ENCODE assay signal across 12 cellular contexts in the genomic region with DNA sequence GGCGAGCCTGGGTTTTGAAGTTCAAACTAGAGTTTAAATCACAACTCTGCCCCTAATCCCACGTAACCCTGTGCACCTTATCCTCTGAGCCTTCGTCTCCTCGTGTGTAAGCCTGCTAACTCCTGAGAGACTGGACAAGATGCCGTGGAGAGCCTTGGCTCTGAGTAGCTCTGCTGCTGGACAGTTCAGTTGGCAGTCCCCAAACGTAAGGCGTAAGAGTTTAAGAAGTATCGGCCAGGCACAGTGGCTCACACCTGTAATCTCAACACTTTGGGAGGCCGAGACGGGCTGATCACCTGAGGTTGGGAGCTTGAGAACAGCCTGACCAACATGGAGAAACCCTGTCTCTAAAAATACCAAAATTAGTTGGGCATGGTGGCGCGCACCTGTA. TPM values are rescaled to one million over a fixed set of nuclear protein-coding genes. Genes with fewer than 3 reads are reported as not detected.
DNase-seq lines count a peak whose midpoint lies in the region; ATAC-seq and TF ChIP-seq lines count a peak whose summit lies in the region.
"Had no signal": no experiment of that assay in that cellular context is flagged by ENCODE, and none has a peak within 500 bp of the region (broad histone marks: within the 10 kb centered on the region; RNA-seq: fewer than 3 reads in every experiment).

No MANE protein-coding gene starts in this region.

- peaks cover 50% of the 10 kb centered on the region for H3K36me3 Mint-ChIP-seq in activated T-helper 2 cell treated with anti-CD3 and anti-CD28 coated beads, Interferon-gamma antibody, Interleukin-2, Interleukin-4, amounts not matched to agents 10 μg/mL and 5 μg/mL and 100 μg/mL, durations not matched to agents 14 hours and 24 hours and 36 hours (ENCODE audit: low read depth)
- H3K36me3 Mint-ChIP-seq in naive thymus-derived CD4-positive, alpha-beta T cell = peaks cover 0 to 22% (median 11%) of the 10 kb centered on the region in 5 donors
- peaks cover 29 to 45% of the 10 kb centered on the region in 2 donors for H3K36me3 Mint-ChIP-seq in CD14-positive monocyte

- no peak overlapping the region; a peak in 1 of 4 replicates for H3K4me3 ChIP-seq in DND-41 (ENCODE audit: low read depth in 1 of 2, low read length in 2 of 2)
- no peak overlapping the region for H3K4me3 ChIP-seq in HUES48 (ENCODE audit: low read depth, low read length)
- no peak overlapping the region for H3K4me3 ChIP-seq in naive thymus-derived CD4-positive, alpha-beta T cell (ENCODE audit: low read length)

- intact Hi-C loops in activated T-helper 2 cell treated with anti-CD3 and anti-CD28 coated beads, Interferon-gamma antibody, Interleukin-2, Interleukin-4, amounts not matched to agents 10 μg/mL and 5 μg/mL and 100 μg/mL, durations not matched to agents 14 hours and 24 hours and 36 hours (cut with micrococcal nuclease) = no loop called here
- intact Hi-C loops in naive thymus-derived CD4-positive, alpha-beta T cell (cut with micrococcal nuclease) = loop anchor here (2.0 to 5.0 kb wide), 3 partner anchors 38 to 160 kb away; partner anchors contain the start of gene RABAC1 (in 1 of the 2)
- intact Hi-C loops in CD14-positive monocyte (cut with micrococcal nuclease) = loop anchor here in 1 of 2 donors (5.0 kb wide), 1 partner anchor 80 kb away; no protein-coding TSS in a partner anchor

- H3K79me2 ChIP-seq in DND-41 (ENCODE audit: insufficient read depth, low read length) = peaks cover 34% of the 10 kb centered on the region
- H3K79me2 ChIP-seq: parathyroid adenoma had no signal

- peak overlapping the region; percentile 69 for H3K27ac Mint-ChIP-seq in activated T-helper 2 cell treated with anti-CD3 and anti-CD28 coated beads, Interferon-gamma antibody, Interleukin-2, Interleukin-4, amounts not matched to agents 10 μg/mL and 5 μg/mL and 100 μg/mL, durations not matched to agents 14 hours and 24 hours and 36 hours
- peak overlapping the region; percentile 91 to 99 (median 97) for H3K27ac Mint-ChIP-seq in naive thymus-derived CD4-positive, alpha-beta T cell
- H3K27ac Mint-ChIP-seq in CD14-positive monocyte = peak overlapping the region in 3 of 7 donors; percentile 23 to 91 (median 32)

- H3K4me3 Mint-ChIP-seq in activated T-helper 2 cell treated with anti-CD3 and anti-CD28 coated beads, Interferon-gamma antibody, Interleukin-2, Interleukin-4, amounts not matched to agents 10 μg/mL and 5 μg/mL and 100 μg/mL, durations not matched to agents 14 hours and 24 hours and 36 hours (ENCODE audit: low read depth) = peak overlapping the region; percentile 2
- peak overlapping the region in 8 of 10 donors; percentile 7 to 93 (median 62) for H3K4me3 Mint-ChIP-seq in naive thymus-derived CD4-positive, alpha-beta T cell
- no peak overlapping the region for H3K4me3 Mint-ChIP-seq in CD14-positive monocyte

- DNase-seq in DND-41 = no peak
- no peak for DNase-seq in activated T-helper 2 cell treated with anti-CD3 and anti-CD28 coated beads, Interferon-gamma antibody, Interleukin-2, Interleukin-4, amounts not matched to agents 10 μg/mL and 5 μg/mL and 100 μg/mL, durations not matched to agents 14 hours and 24 hours and 36 hours (ENCODE audit: low spot score)
- no peak for DNase-seq in naive thymus-derived CD4-positive, alpha-beta T cell
- no peak for DNase-seq in CD14-positive monocyte (ENCODE audit: low spot score)
- DNase-seq in NCI-H1092 treated with DMSO at 0.1 percent for 48 hours (lab: John Stamatoyannopoulos, UW) = no peak

- no peaks in the 10 kb centered on the region for H3K27me3 ChIP-seq in DND-41 (ENCODE audit: insufficient read depth, low read length, poor library complexity)
- peaks cover 3% of the 10 kb centered on the region; the same call in 1 of the 2 replicates for H3K27me3 ChIP-seq in HUES48 (ENCODE audit: control insufficient read depth, insufficient read depth, low read length)
- H3K27me3 ChIP-seq in naive thymus-derived CD4-positive, alpha-beta T cell (ENCODE audit: control insufficient read depth in 2 of 2, insufficient read depth in 2 of 2, low read length in 2 of 2) = no peaks in the 10 kb centered on the region

- H3K9ac ChIP-seq in DND-41 (ENCODE audit: low read depth, low read length) (peak overlapping the region; percentile 48), HUES48 (ENCODE audit: low read depth, low read length) (no peak overlapping the region)
- H3K9ac ChIP-seq: parathyroid adenoma had no signal

- no peaks in the 10 kb centered on the region for H3K9me3 Mint-ChIP-seq in activated T-helper 2 cell treated with anti-CD3 and anti-CD28 coated beads, Interferon-gamma antibody, Interleukin-2, Interleukin-4, amounts not matched to agents 10 μg/mL and 5 μg/mL and 100 μg/mL, durations not matched to agents 14 hours and 24 hours and 36 hours
- no peaks in the 10 kb centered on the region for H3K9me3 Mint-ChIP-seq in naive thymus-derived CD4-positive, alpha-beta T cell
- H3K9me3 Mint-ChIP-seq in CD14-positive monocyte = peaks cover 0 to 4% (median 0%) of the 10 kb centered on the region in 7 donors

- TF ChIP-seq CTCF in DND-41 (IDR thresholded peaks at IDR 0.05; ENCODE audit: borderline replicate concordance, extremely low read depth, low read length, poor library complexity, severe bottlenecking) = no peak
- no peak for TF ChIP-seq CTCF in CD14-positive monocyte (IDR thresholded peaks at IDR 0.05)

- H3K4me1 ChIP-seq in DND-41 (ENCODE audit: insufficient read depth, low read length) (peaks cover 99% of the 10 kb centered on the region), HUES48 (ENCODE audit: control insufficient read depth, insufficient read depth, low read length) (no peaks in the 10 kb centered on the region; the same call in 1 of the 2 replicates)
- H3K4me1 ChIP-seq in naive thymus-derived CD4-positive, alpha-beta T cell (ENCODE audit: control insufficient read depth in 2 of 2, insufficient read depth in 2 of 2, low read length in 2 of 2) = peaks cover 75 to 89% of the 10 kb centered on the region in 2 donors

- no peaks in the 10 kb centered on the region for H3K27me3 Mint-ChIP-seq in activated T-helper 2 cell treated with anti-CD3 and anti-CD28 coated beads, Interferon-gamma antibody, Interleukin-2, Interleukin-4, amounts not matched to agents 10 μg/mL and 5 μg/mL and 100 μg/mL, durations not matched to agents 14 hours and 24 hours and 36 hours (ENCODE audit: low read depth)
- no peaks in the 10 kb centered on the region for H3K27me3 Mint-ChIP-seq in naive thymus-derived CD4-positive, alpha-beta T cell
- peaks cover 0 to 4% (median 0%) of the 10 kb centered on the region in 3 donors for H3K27me3 Mint-ChIP-seq in CD14-positive monocyte (ENCODE audit: low read depth in 3 of 3)

- H3K9me3 ChIP-seq in DND-41 (ENCODE audit: insufficient read depth, low read length, severe bottlenecking) = no peaks in the 10 kb centered on the region
- H3K9me3 ChIP-seq in HUES48 (ENCODE audit: control insufficient read depth, insufficient read depth, low read length) = no peaks in the 10 kb centered on the region
- H3K9me3 ChIP-seq in naive thymus-derived CD4-positive, alpha-beta T cell (ENCODE audit: control insufficient read depth in 2 of 3, low read length in 3 of 3) = no peaks in the 10 kb centered on the region

- ATAC-seq in DND-41 (ENCODE audit: insufficient read depth, low read depth) = no peak
- no peak for ATAC-seq in naive thymus-derived CD4-positive, alpha-beta T cell
- no peak for ATAC-seq in HG02571 (IDR thresholded peaks at IDR 0.05; ENCODE audit: unreplicated experiment)
- ATAC-seq in HG03280 (IDR thresholded peaks at IDR 0.05; ENCODE audit: unreplicated experiment) = no peak

- H3K36me3 ChIP-seq in DND-41 (ENCODE audit: insufficient read depth, low read length) (peaks cover 58% of the 10 kb centered on the region), HUES48 (ENCODE audit: control insufficient read depth, insufficient read depth, low read length) (peaks cover 45% of the 10 kb centered on the region)
- peaks cover 0 to 28% (median 10%) of the 10 kb centered on the region in 3 experiments for H3K36me3 ChIP-seq in naive thymus-derived CD4-positive, alpha-beta T cell (ENCODE audit: control insufficient read depth in 2 of 3, insufficient read depth in 3 of 3, low read length in 3 of 3)

- peaks cover 43% of the 10 kb centered on the region for H4K20me1 ChIP-seq in DND-41 (ENCODE audit: insufficient read depth, low read length)

- H3K4me2 ChIP-seq in DND-41 (ENCODE audit: insufficient read depth, low read length) = 0 out of 2 replicates have a peak overlapping the region, but pooled peaks have one; percentile 39

- no peak overlapping the region for H2AFZ ChIP-seq in DND-41 (ENCODE audit: low read depth, low read length)
- H2AFZ ChIP-seq: parathyroid adenoma had no signal

- POLR2A ChIA-PET in naive thymus-derived CD4-positive, alpha-beta T cell (lab: Charles Lee) = interaction anchor here (0.6 to 11.3 kb wide), 20 partner anchors 8 to 1899 kb away, joined by 3 to 565 read pairs (median 6); partner anchors contain the start of genes ARHGEF1, ERFL, RABAC1 and RPS19

- CTCF ChIA-PET in naive thymus-derived CD4-positive, alpha-beta T cell (lab: Charles Lee) = interaction anchor here (1.1 to 8.7 kb wide), 14 partner anchors 9 to 86 kb away, joined by 3 to 151 read pairs (median 8); partner anchors contain the start of gene RPS19

- H3K27ac ChIP-seq in DND-41 (ENCODE audit: low read length) (peak overlapping the region; percentile 98), HUES48 (ENCODE audit: low read depth, low read length) (peak overlapping the region; percentile 79)
- H3K27ac ChIP-seq in naive thymus-derived CD4-positive, alpha-beta T cell (ENCODE audit: low read depth, low read length) = peak overlapping the region; percentile 74
- H3K27ac ChIP-seq: parathyroid adenoma had no signal

- H3K4me1 Mint-ChIP-seq in activated T-helper 2 cell treated with anti-CD3 and anti-CD28 coated beads, Interferon-gamma antibody, Interleukin-2, Interleukin-4, amounts not matched to agents 10 μg/mL and 5 μg/mL and 100 μg/mL, durations not matched to agents 14 hours and 24 hours and 36 hours (ENCODE audit: low read depth) = peaks cover 65% of the 10 kb centered on the region
- H3K4me1 Mint-ChIP-seq in naive thymus-derived CD4-positive, alpha-beta T cell = peaks cover 44 to 92% (median 78%) of the 10 kb centered on the region in 7 donors
- peaks cover 78% of the 10 kb centered on the region for H3K4me1 Mint-ChIP-seq in CD14-positive monocyte

RNA-seq across cellular contexts. Expression of gene CD79A, which starts 4.7 kb away (rescaled TPM):
- total RNA-seq in activated T-helper 2 cell treated with anti-CD3 and anti-CD28 coated beads, Interferon-gamma antibody, Interleukin-2, Interleukin-4, amounts not matched to agents 10 μg/mL and 5 μg/mL and 100 μg/mL, durations not matched to agents 14 hours and 24 hours and 36 hours = 0.67 and 0.84 TPM in 2 replicates
- 10 to 100 TPM in 1 of 5 experiments, 1 to 10 TPM in 4; 2.6 to 27.9 (median 2.8) TPM for total RNA-seq in naive thymus-derived CD4-positive, alpha-beta T cell
- 10 to 100 TPM in 1 of 2 donors, 1 to 10 TPM in 1; 9.6 to 16.8 TPM for polyA plus RNA-seq in naive thymus-derived CD4-positive, alpha-beta T cell
- polyA plus RNA-seq in CD14-positive monocyte = 1 to 10 TPM; 2.1 to 2.7 TPM
- total RNA-seq: RPMI7951 had no signal

RNA-seq across cellular contexts. Expression of gene ARHGEF1, which starts 10.6 kb away (rescaled TPM):
- 340 and 353 TPM in 2 replicates for total RNA-seq in activated T-helper 2 cell treated with anti-CD3 and anti-CD28 coated beads, Interferon-gamma antibody, Interleukin-2, Interleukin-4, amounts not matched to agents 10 μg/mL and 5 μg/mL and 100 μg/mL, durations not matched to agents 14 hours and 24 hours and 36 hours
- total RNA-seq in naive thymus-derived CD4-positive, alpha-beta T cell = 1,000 to 10,000 TPM in 4 of 5 experiments, 100 to 1,000 TPM in 1; 662 to 1,236 (median 1,141) TPM
- 100 to 1,000 TPM; 184 to 367 TPM for polyA plus RNA-seq in naive thymus-derived CD4-positive, alpha-beta T cell
- polyA plus RNA-seq in CD14-positive monocyte = 10 to 100 TPM; 82.8 to 95.5 TPM

RNA-seq across cellular contexts. Expression of gene RPS19, which starts 12.3 kb away (rescaled TPM):
- 2,928 and 2,943 TPM in 2 replicates for total RNA-seq in activated T-helper 2 cell treated with anti-CD3 and anti-CD28 coated beads, Interferon-gamma antibody, Interleukin-2, Interleukin-4, amounts not matched to agents 10 μg/mL and 5 μg/mL and 100 μg/mL, durations not matched to agents 14 hours and 24 hours and 36 hours
- total RNA-seq in naive thymus-derived CD4-positive, alpha-beta T cell = 1,000 to 10,000 TPM; 2,739 to 3,712 (median 3,396) TPM
- 1,000 to 10,000 TPM; 6,645 to 7,822 TPM for polyA plus RNA-seq in naive thymus-derived CD4-positive, alpha-beta T cell
- polyA plus RNA-seq in CD14-positive monocyte = 1,000 to 10,000 TPM; 1,234 to 1,424 TPM

RNA-seq across cellular contexts. Expression of gene DMRTC2, which starts 27.5 kb away (rescaled TPM):
- not detected in 2 replicates for total RNA-seq in activated T-helper 2 cell treated with anti-CD3 and anti-CD28 coated beads, Interferon-gamma antibody, Interleukin-2, Interleukin-4, amounts not matched to agents 10 μg/mL and 5 μg/mL and 100 μg/mL, durations not matched to agents 14 hours and 24 hours and 36 hours
- under 1 TPM in 1 of 5 experiments, not detected in 4; 0.12 TPM for total RNA-seq in naive thymus-derived CD4-positive, alpha-beta T cell
- polyA plus RNA-seq in naive thymus-derived CD4-positive, alpha-beta T cell = not detected
- polyA plus RNA-seq in CD14-positive monocyte = not detected
- total RNA-seq: activated CD8-positive, alpha-beta memory T cell treated with anti-CD3 and anti-CD28 coated beads for 36 hours; dermis microvascular lymphatic vessel endothelial cell; RPMI7951 had no signal

RNA-seq across cellular contexts. Expression of gene LYPD4, which starts 27.9 kb away (rescaled TPM):
- not detected in 2 replicates for total RNA-seq in activated T-helper 2 cell treated with anti-CD3 and anti-CD28 coated beads, Interferon-gamma antibody, Interleukin-2, Interleukin-4, amounts not matched to agents 10 μg/mL and 5 μg/mL and 100 μg/mL, durations not matched to agents 14 hours and 24 hours and 36 hours
- not detected for total RNA-seq in naive thymus-derived CD4-positive, alpha-beta T cell
- not detected for polyA plus RNA-seq in naive thymus-derived CD4-positive, alpha-beta T cell
- polyA plus RNA-seq in CD14-positive monocyte = not detected
- total RNA-seq: activated CD8-positive, alpha-beta memory T cell treated with anti-CD3 and anti-CD28 coated beads for 36 hours; dermis microvascular lymphatic vessel endothelial cell; RPMI7951 had no signal

Comparison
In these comparisons a context has a peak if more than half of its experiments do, and no peak if none do; other contexts are left out.
1. H3K4me3 Mint-ChIP-seq: peak in activated T-helper 2 cell treated with anti-CD3 and anti-CD28 coated beads, Interferon-gamma antibody, Interleukin-2, Interleukin-4, amounts not matched to agents 10 μg/mL and 5 μg/mL and 100 μg/mL, durations not matched to agents 14 hours and 24 hours and 36 hours (single experiment) and naive thymus-derived CD4-positive, alpha-beta T cell (8 of 10); none in CD14-positive monocyte (0 of 2).
2. Peak in every context shown above with its lines, with median percentiles within 50 percentile points of each other: H3K27ac ChIP-seq.